ENCODE assay signal across 1 cellular context in the genomic region with DNA sequence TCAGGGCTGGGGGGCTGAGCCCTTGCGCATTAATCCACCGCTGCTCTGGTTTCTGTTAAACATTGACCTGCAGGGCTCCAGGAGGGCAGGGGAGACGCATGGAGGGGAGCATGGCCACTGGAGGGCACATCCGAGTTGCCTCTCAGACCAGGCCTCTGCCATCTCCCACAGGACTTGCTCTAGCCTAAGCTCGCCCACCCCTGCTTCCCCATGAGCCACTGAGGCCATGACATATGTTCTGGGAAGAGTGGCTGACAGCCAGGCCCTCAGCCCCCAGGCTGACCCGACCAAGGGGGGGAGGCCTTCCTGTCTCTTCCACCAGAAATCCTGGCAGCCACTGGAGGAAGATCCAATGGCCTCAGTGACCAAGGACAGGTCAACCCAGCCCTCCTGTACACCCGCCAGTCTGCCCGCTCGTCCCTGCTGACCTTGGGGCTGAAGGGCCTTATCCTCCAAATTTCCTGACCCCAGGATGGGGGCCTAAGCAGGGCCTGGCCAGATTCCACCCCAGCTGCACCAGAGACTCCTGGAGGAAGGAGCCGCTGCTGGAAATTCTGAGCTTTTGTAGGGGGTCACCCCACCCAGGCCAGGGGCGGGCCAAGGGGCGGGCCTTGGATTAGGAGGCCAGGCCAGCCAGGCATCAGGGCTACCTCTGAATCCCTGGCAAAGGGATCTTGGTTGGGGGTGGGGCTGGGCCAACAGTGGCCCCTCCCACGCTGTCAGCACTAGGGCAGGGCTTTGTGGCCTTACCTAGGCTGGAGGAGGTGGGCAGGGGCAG.
TF ChIP-seq lines count a peak whose summit lies in the region.

A gene with protein sequence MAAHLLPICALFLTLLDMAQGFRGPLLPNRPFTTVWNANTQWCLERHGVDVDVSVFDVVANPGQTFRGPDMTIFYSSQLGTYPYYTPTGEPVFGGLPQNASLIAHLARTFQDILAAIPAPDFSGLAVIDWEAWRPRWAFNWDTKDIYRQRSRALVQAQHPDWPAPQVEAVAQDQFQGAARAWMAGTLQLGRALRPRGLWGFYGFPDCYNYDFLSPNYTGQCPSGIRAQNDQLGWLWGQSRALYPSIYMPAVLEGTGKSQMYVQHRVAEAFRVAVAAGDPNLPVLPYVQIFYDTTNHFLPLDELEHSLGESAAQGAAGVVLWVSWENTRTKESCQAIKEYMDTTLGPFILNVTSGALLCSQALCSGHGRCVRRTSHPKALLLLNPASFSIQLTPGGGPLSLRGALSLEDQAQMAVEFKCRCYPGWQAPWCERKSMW (minus strand): TSS at position 537 of the 778 bp plus-strand sequence. CDS start 618 bp downstream, outside the sequence.

TF ChIP-seq in HepG2, 621 proteins besides CTCF, POLR2A, EP300 and RAD21 (continued from another document and continues in another):
- TF ChIP-seq, protein P1, sequence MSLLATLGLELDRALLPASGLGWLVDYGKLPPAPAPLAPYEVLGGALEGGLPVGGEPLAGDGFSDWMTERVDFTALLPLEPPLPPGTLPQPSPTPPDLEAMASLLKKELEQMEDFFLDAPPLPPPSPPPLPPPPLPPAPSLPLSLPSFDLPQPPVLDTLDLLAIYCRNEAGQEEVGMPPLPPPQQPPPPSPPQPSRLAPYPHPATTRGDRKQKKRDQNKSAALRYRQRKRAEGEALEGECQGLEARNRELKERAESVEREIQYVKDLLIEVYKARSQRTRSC (CRISPR knock-in tag; IDR thresholded peaks at IDR 0.05; ENCODE audit: low read depth) = no peak; the same call in 1 of the 2 replicates
- no peak for TF ChIP-seq ZBTB7A (CRISPR knock-in tag; IDR thresholded peaks at IDR 0.05)
- TF ChIP-seq, protein P2, sequence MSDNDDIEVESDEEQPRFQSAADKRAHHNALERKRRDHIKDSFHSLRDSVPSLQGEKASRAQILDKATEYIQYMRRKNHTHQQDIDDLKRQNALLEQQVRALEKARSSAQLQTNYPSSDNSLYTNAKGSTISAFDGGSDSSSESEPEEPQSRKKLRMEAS (IDR thresholded peaks at IDR 0.05) = peak; percentile 82
- no peak for TF ChIP-seq HOXA7 (CRISPR knock-in tag; IDR thresholded peaks at IDR 0.05)
- no peak for TF ChIP-seq ZNF101 (CRISPR knock-in tag; IDR thresholded peaks at IDR 0.05; ENCODE audit: borderline replicate concordance, low read depth)
- 0 out of 2 replicates have a peak, but pooled peaks have one; percentile 15 for TF ChIP-seq KDM6A (CRISPR knock-in tag; IDR thresholded peaks at IDR 0.05; ENCODE audit: low read depth)
- TF ChIP-seq HOXA3 (CRISPR knock-in tag; IDR thresholded peaks at IDR 0.05) = peak; percentile 56
- peak; percentile 83; the same call in 1 of the 2 replicates for TF ChIP-seq PHF21A (CRISPR knock-in tag; IDR thresholded peaks at IDR 0.05)
- TF ChIP-seq MAFG (CRISPR knock-in tag; IDR thresholded peaks at IDR 0.05) = no peak
- TF ChIP-seq SOX6 (IDR thresholded peaks at IDR 0.05) = no peak
- peak; percentile 45 for TF ChIP-seq SOX6 (CRISPR knock-in tag; IDR thresholded peaks at IDR 0.05)
- no peak; the same call in none of the 2 replicates for TF ChIP-seq SPEN (CRISPR knock-in tag; IDR thresholded peaks at IDR 0.05; ENCODE audit: low read depth)
- no peak for TF ChIP-seq GABPA (IDR thresholded peaks at IDR 0.05; ENCODE audit: low read depth, low read length)
- no peak; the same call in 1 of the 2 replicates for TF ChIP-seq GABPA (CRISPR knock-in tag; IDR thresholded peaks at IDR 0.05; ENCODE audit: low read depth)
- TF ChIP-seq ELF4 (CRISPR knock-in tag; IDR thresholded peaks at IDR 0.05; ENCODE audit: borderline replicate concordance) = peak; percentile 77; the same call in 1 of the 2 replicates
- TF ChIP-seq, protein P3, sequence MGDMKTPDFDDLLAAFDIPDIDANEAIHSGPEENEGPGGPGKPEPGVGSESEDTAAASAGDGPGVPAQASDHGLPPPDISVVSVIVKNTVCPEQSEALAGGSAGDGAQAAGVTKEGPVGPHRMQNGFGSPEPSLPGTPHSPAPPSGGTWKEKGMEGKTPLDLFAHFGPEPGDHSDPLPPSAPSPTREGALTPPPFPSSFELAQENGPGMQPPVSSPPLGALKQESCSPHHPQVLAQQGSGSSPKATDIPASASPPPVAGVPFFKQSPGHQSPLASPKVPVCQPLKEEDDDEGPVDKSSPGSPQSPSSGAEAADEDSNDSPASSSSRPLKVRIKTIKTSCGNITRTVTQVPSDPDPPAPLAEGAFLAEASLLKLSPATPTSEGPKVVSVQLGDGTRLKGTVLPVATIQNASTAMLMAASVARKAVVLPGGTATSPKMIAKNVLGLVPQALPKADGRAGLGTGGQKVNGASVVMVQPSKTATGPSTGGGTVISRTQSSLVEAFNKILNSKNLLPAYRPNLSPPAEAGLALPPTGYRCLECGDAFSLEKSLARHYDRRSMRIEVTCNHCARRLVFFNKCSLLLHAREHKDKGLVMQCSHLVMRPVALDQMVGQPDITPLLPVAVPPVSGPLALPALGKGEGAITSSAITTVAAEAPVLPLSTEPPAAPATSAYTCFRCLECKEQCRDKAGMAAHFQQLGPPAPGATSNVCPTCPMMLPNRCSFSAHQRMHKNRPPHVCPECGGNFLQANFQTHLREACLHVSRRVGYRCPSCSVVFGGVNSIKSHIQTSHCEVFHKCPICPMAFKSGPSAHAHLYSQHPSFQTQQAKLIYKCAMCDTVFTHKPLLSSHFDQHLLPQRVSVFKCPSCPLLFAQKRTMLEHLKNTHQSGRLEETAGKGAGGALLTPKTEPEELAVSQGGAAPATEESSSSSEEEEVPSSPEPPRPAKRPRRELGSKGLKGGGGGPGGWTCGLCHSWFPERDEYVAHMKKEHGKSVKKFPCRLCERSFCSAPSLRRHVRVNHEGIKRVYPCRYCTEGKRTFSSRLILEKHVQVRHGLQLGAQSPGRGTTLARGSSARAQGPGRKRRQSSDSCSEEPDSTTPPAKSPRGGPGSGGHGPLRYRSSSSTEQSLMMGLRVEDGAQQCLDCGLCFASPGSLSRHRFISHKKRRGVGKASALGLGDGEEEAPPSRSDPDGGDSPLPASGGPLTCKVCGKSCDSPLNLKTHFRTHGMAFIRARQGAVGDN (CRISPR knock-in tag; IDR thresholded peaks at IDR 0.05) = peak; percentile 91
- TF ChIP-seq ELF3 (CRISPR knock-in tag; IDR thresholded peaks at IDR 0.05) = peak; percentile 42; the same call in 1 of the 2 replicates
- no peak for TF ChIP-seq FOXM1 (CRISPR knock-in tag; IDR thresholded peaks at IDR 0.05)
- TF ChIP-seq ETV6 (CRISPR knock-in tag; conservative IDR thresholded peaks at IDR 0.05) = peak; percentile 65; the same call in 1 of the 2 replicates
- TF ChIP-seq ERF (CRISPR knock-in tag; IDR thresholded peaks at IDR 0.05) = peak; percentile 70
- TF ChIP-seq NR2C2 (CRISPR knock-in tag; IDR thresholded peaks at IDR 0.05; ENCODE audit: borderline replicate concordance) = peak; percentile 67; the same call in 1 of the 2 replicates
- TF ChIP-seq, protein P4, sequence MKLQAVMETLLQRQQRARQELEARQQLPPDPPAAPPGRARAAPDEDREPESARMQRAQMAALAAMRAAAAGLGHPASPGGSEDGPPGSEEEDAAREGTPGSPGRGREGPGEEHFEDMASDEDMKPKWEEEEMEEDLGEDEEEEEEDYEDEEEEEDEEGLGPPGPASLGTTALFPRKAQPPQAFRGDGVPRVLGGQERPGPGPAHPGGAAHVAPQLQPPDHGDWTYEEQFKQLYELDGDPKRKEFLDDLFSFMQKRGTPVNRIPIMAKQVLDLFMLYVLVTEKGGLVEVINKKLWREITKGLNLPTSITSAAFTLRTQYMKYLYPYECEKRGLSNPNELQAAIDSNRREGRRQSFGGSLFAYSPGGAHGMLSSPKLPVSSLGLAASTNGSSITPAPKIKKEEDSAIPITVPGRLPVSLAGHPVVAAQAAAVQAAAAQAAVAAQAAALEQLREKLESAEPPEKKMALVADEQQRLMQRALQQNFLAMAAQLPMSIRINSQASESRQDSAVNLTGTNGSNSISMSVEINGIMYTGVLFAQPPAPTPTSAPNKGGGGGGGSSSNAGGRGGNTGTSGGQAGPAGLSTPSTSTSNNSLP (IDR thresholded peaks at IDR 0.05; ENCODE audit: low read depth, low read length) = no peak; the same call in 1 of the 2 replicates
- no peak; the same call in 1 of the 2 replicates for TF ChIP-seq ZNF3 (CRISPR knock-in tag; IDR thresholded peaks at IDR 0.05)
- 0 out of 2 replicates have a peak, but pooled peaks have one; percentile 51 for TF ChIP-seq ZNF550 (CRISPR knock-in tag; IDR thresholded peaks at IDR 0.05; ENCODE audit: borderline replicate concordance)
- TF ChIP-seq ZEB1 (IDR thresholded peaks at IDR 0.05; ENCODE audit: insufficient replicate concordance, low read depth) = no peak
- TF ChIP-seq ZNF83 (CRISPR knock-in tag; IDR thresholded peaks at IDR 0.05; ENCODE audit: borderline replicate concordance) = no peak; the same call in 1 of the 2 replicates
- peak; percentile 46; the same call in 1 of the 2 replicates for TF ChIP-seq ATF7-NPFF (CRISPR knock-in tag; IDR thresholded peaks at IDR 0.05; ENCODE audit: low read depth)
- 0 out of 2 replicates have a peak, but pooled peaks have one; percentile 4 for TF ChIP-seq BRD4 (CRISPR knock-in tag; IDR thresholded peaks at IDR 0.05)
- TF ChIP-seq ARID2 (CRISPR knock-in tag; IDR thresholded peaks at IDR 0.05; ENCODE audit: borderline replicate concordance) = no peak
- TF ChIP-seq ZNF343 (CRISPR knock-in tag; IDR thresholded peaks at IDR 0.05) = no peak; the same call in 1 of the 2 replicates
- 0 out of 2 replicates have a peak, but pooled peaks have one; percentile 23 for TF ChIP-seq ZNF225 (CRISPR knock-in tag; IDR thresholded peaks at IDR 0.05)
- TF ChIP-seq HNRNPL (IDR thresholded peaks at IDR 0.05; ENCODE audit: low read depth, low read length) = peak; percentile 78; the same call in 1 of the 2 replicates
- TF ChIP-seq, protein P5, sequence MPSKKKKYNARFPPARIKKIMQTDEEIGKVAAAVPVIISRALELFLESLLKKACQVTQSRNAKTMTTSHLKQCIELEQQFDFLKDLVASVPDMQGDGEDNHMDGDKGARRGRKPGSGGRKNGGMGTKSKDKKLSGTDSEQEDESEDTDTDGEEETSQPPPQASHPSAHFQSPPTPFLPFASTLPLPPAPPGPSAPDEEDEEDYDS (CRISPR knock-in tag; IDR thresholded peaks at IDR 0.05) = peak; percentile 99
- TF ChIP-seq, protein P6, sequence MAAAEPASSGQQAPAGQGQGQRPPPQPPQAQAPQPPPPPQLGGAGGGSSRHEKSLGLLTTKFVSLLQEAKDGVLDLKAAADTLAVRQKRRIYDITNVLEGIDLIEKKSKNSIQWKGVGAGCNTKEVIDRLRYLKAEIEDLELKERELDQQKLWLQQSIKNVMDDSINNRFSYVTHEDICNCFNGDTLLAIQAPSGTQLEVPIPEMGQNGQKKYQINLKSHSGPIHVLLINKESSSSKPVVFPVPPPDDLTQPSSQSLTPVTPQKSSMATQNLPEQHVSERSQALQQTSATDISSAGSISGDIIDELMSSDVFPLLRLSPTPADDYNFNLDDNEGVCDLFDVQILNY (CRISPR knock-in tag; conservative IDR thresholded peaks at IDR 0.05) = peak; percentile 76
- TF ChIP-seq TEAD2 (CRISPR knock-in tag; IDR thresholded peaks at IDR 0.05) = no peak
- TF ChIP-seq, protein P7, sequence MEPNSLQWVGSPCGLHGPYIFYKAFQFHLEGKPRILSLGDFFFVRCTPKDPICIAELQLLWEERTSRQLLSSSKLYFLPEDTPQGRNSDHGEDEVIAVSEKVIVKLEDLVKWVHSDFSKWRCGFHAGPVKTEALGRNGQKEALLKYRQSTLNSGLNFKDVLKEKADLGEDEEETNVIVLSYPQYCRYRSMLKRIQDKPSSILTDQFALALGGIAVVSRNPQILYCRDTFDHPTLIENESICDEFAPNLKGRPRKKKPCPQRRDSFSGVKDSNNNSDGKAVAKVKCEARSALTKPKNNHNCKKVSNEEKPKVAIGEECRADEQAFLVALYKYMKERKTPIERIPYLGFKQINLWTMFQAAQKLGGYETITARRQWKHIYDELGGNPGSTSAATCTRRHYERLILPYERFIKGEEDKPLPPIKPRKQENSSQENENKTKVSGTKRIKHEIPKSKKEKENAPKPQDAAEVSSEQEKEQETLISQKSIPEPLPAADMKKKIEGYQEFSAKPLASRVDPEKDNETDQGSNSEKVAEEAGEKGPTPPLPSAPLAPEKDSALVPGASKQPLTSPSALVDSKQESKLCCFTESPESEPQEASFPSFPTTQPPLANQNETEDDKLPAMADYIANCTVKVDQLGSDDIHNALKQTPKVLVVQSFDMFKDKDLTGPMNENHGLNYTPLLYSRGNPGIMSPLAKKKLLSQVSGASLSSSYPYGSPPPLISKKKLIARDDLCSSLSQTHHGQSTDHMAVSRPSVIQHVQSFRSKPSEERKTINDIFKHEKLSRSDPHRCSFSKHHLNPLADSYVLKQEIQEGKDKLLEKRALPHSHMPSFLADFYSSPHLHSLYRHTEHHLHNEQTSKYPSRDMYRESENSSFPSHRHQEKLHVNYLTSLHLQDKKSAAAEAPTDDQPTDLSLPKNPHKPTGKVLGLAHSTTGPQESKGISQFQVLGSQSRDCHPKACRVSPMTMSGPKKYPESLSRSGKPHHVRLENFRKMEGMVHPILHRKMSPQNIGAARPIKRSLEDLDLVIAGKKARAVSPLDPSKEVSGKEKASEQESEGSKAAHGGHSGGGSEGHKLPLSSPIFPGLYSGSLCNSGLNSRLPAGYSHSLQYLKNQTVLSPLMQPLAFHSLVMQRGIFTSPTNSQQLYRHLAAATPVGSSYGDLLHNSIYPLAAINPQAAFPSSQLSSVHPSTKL (CRISPR knock-in tag; IDR thresholded peaks at IDR 0.05) = no peak; the same call in none of the 2 replicates
- no peak; the same call in 1 of the 2 replicates for TF ChIP-seq ZBTB20 (CRISPR knock-in tag; IDR thresholded peaks at IDR 0.05; ENCODE audit: borderline replicate concordance, low read depth)
- TF ChIP-seq ZNF572 (CRISPR knock-in tag; IDR thresholded peaks at IDR 0.05) = 0 out of 2 replicates have a peak, but pooled peaks have one; percentile 46
- peak; percentile 79 for TF ChIP-seq HOXA5 (CRISPR knock-in tag; IDR thresholded peaks at IDR 0.05)
- TF ChIP-seq ZNF749 (CRISPR knock-in tag; IDR thresholded peaks at IDR 0.05; ENCODE audit: borderline replicate concordance) = peak; percentile 72; the same call in 1 of the 2 replicates
- TF ChIP-seq KAT7 (CRISPR knock-in tag; IDR thresholded peaks at IDR 0.05; ENCODE audit: borderline replicate concordance) = no peak; the same call in 1 of the 2 replicates
- TF ChIP-seq ZSCAN9 (CRISPR knock-in tag; IDR thresholded peaks at IDR 0.05; ENCODE audit: borderline replicate concordance) = peak; percentile 80; the same call in 1 of the 2 replicates
- TF ChIP-seq, protein P8, sequence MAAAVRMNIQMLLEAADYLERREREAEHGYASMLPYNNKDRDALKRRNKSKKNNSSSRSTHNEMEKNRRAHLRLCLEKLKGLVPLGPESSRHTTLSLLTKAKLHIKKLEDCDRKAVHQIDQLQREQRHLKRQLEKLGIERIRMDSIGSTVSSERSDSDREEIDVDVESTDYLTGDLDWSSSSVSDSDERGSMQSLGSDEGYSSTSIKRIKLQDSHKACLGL (CRISPR knock-in tag; IDR thresholded peaks at IDR 0.05) = peak; percentile 48; the same call in 1 of the 2 replicates
- TF ChIP-seq, protein P9, sequence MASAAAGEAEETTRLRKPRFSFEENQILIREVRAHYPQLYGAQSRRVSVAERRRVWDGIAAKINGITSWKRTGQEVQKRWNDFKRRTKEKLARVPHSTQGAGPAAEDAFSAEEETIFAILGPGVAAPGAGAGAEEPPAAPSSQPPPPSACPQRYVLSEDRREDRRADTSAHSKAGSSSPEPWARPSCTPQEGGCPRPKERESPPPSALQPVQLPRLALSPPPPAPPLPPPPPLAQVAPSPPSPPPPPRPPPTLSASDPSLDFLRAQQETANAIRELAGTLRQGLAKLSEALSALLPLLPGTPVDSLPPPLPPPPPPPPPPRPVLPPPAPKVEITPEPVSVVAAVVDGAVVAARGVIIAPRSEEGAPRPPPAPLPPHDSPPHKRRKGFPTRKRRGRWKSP (CRISPR knock-in tag; IDR thresholded peaks at IDR 0.05) = 0 out of 2 replicates have a peak, but pooled peaks have one; percentile 31
- TF ChIP-seq CBX5 (CRISPR knock-in tag; IDR thresholded peaks at IDR 0.05; ENCODE audit: borderline replicate concordance) = peak; percentile 43; the same call in 1 of the 2 replicates
